ENCODE assay signal across 33 cellular contexts in the genomic region with DNA sequence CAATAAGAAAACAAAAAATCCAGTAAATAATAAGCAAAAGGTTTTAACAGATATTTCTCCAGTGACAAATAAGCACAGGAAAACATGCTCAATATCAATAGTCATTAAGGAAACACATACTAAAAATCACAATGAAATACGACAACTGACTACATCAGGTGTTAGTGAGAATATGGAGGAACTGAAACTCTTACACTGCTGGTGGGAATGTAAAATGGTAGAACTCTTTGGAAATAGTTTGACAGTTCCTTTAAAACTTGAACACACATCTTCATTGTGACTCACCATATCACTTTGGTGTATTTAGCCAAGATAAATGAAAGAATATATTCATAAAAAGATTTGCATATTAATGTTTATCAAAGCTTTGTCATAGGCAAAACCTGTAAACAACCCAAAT.
"Had no signal": no experiment of that assay in that cellular context is flagged by ENCODE, and none has a peak within 500 bp of the region (broad histone marks: within the 10 kb centered on the region; RNA-seq: fewer than 3 reads in every experiment).

No MANE protein-coding gene starts in this region.

- H3K4me3 ChIP-seq: MG63, PC-9, SJCRH30, SK-N-MC had no signal

- H3K4me2 ChIP-seq: PC-9 had no signal

- ATAC-seq: activated CD4-positive, alpha-beta T cell treated with anti-CD3 and anti-CD28 coated beads for 36 hours; activated CD4-positive, CD25-positive, alpha-beta regulatory T cell treated with anti-CD3 and anti-CD28 coated beads, Interleukin-2, amount 50 U/mL, for 24 hours; activated CD8-positive, alpha-beta T cell treated with anti-CD3 and anti-CD28 coated beads, Interleukin-2, amount 10 ng/mL, durations not matched to agents 7 days and 5 days; activated naive CD8-positive, alpha-beta T cell treated with anti-CD3 and anti-CD28 coated beads, Interleukin-2, amount 50 U/mL, for 24 hours; Right ventricle myocardium inferior; WTC11 had no signal

- H3K27ac ChIP-seq: PC-9, RWPE1, SJCRH30, SK-N-MC had no signal

- H3K9me3 ChIP-seq: MG63 had no signal

- H3K27me3 ChIP-seq: MG63, SJCRH30 had no signal

- H3K4me1 ChIP-seq: SJCRH30 had no signal

- FAIRE-seq: bronchial epithelial cell, RCC 7860 had no signal

- H2AFZ ChIP-seq: PC-9 had no signal

- DNase-seq: activated CD4-positive, alpha-beta T cell treated with anti-CD3 and anti-CD28 coated beads for 36 hours; activated CD4-positive, alpha-beta T cell treated with anti-CD3 and anti-CD28 coated beads, Interleukin-2, amount 10 ng/mL, durations not matched to agents 7 days and 5 days; activated CD4-positive, alpha-beta T cell treated with anti-CD3 and anti-CD28 coated beads, Interleukin-2, amount 50 U/mL, for 48 hours; activated CD8-positive, alpha-beta T cell treated with anti-CD3 and anti-CD28 coated beads, Interleukin-2, amount 10 ng/mL, durations not matched to agents 7 days and 5 days; activated effector memory CD4-positive, alpha-beta T cell treated with Interleukin-2 at 50 U/mL for 16 hours; activated naive CD4-positive, alpha-beta T cell treated with anti-CD3 and anti-CD28 coated beads, Interleukin-2, amount 10 ng/mL, durations not matched to agents 7 days and 5 days; activated naive CD8-positive, alpha-beta T cell treated with anti-CD3 and anti-CD28 coated beads, Interleukin-2, amount 50 U/mL, for 24 hours; activated T-cell treated with anti-CD3 and anti-CD28 coated beads for 4 hours; activated T-cell treated with anti-CD3 and anti-CD28 coated beads, Interleukin-2, amount 50 U/mL, for 48 hours; anterior cingulate cortex; caudate nucleus; cerebellar nuclear complex; Kasumi-1; KG1; MG63; NCI-H1048; NCI-H1105 treated with DMSO at 0.1 percent for 48 hours; NCI-H1436; NCI-H1694; NCI-H1930; NCI-H2081 treated with DMSO at 0.1 percent for 48 hours; NCI-H345; NCI-H524 treated with DMSO at 0.1 percent for 48 hours; NK-92 treated with Interleukin-12 subunit alpha and Interleukin-12 subunit beta, amount 100 ng/mL, for 24 hours; PC-9; SJCRH30 had no signal

- H3K36me3 ChIP-seq: MG63, SJCRH30 had no signal
